Comparison of ENCODE assay signal across 13 cellular contexts in genomic region chr3:119831941-119832371, GRCh38. TPM values are rescaled to one million over a fixed set of nuclear protein-coding genes. Genes with fewer than 3 reads are reported as not detected.
DNase-seq lines count a peak whose midpoint lies in the region; ATAC-seq and TF ChIP-seq lines count a peak whose summit lies in the region.
"Had no signal": no experiment of that assay in that cellular context is flagged by ENCODE, and none has a peak within 500 bp of the region (broad histone marks: within the 10 kb centered on the region; RNA-seq: fewer than 3 reads in every experiment).

No MANE protein-coding gene starts in this region.

- peak overlapping the region; percentile 37 for H3K27ac Mint-ChIP-seq in CD4-positive, alpha-beta T cell
- peak overlapping the region; percentile 60 for H3K27ac Mint-ChIP-seq in nephron progenitor cell
- H3K27ac Mint-ChIP-seq: activated CD8-positive, alpha-beta memory T cell treated with anti-CD3 and anti-CD28 coated beads, Interleukin-2, amount 10 ng/mL, durations not matched to agents 7 days and 5 days; activated naive CD8-positive, alpha-beta T cell had no signal

- POLR2A ChIA-PET in CD4-positive, alpha-beta T cell (lab: Charles Lee), result interaction anchor here (0.6 to 1.7 kb wide), 2 partner anchors 87 to 264 kb away, joined by 3 to 4 read pairs; no protein-coding TSS in a partner anchor
- POLR2A ChIA-PET in HEK293 (lab: Yijun Ruan, JAX), result no interaction called here

- H3K4me3 Mint-ChIP-seq in CD4-positive, alpha-beta T cell, result no peak overlapping the region
- no peak overlapping the region for H3K4me3 Mint-ChIP-seq in nephron progenitor cell
- H3K4me3 Mint-ChIP-seq: activated CD8-positive, alpha-beta memory T cell treated with anti-CD3 and anti-CD28 coated beads, Interleukin-2, amount 10 ng/mL, durations not matched to agents 7 days and 5 days; activated naive CD8-positive, alpha-beta T cell had no signal

- peaks cover 21% of the 10 kb centered on the region for H3K4me1 Mint-ChIP-seq in CD4-positive, alpha-beta T cell (ENCODE audit: low read depth)
- H3K4me1 Mint-ChIP-seq in nephron progenitor cell, result peaks cover 11% of the 10 kb centered on the region

- TF ChIP-seq EP300 in suprapubic skin (IDR thresholded peaks at IDR 0.05), result no peak

- H3K27me3 Mint-ChIP-seq in CD4-positive, alpha-beta T cell, result no peaks in the 10 kb centered on the region
- no peaks in the 10 kb centered on the region for H3K27me3 Mint-ChIP-seq in nephron progenitor cell (ENCODE audit: low read depth, poor library complexity)
- H3K27me3 Mint-ChIP-seq: activated CD8-positive, alpha-beta memory T cell treated with anti-CD3 and anti-CD28 coated beads, Interleukin-2, amount 10 ng/mL, durations not matched to agents 7 days and 5 days; activated naive CD8-positive, alpha-beta T cell had no signal

- H3K27ac ChIP-seq in CD4-positive, alpha-beta T cell (ENCODE audit: low read depth, low read length), result no peak overlapping the region
- no peak overlapping the region for H3K27ac ChIP-seq in HEK293 (ENCODE audit: extremely low read depth, low read depth, low read length)
- H3K27ac ChIP-seq in suprapubic skin, result no peak overlapping the region

- H3K36me3 ChIP-seq in HEK293 (ENCODE audit: control insufficient read depth in 2 of 2, insufficient read depth in 1 of 2, low read length in 2 of 2), result peaks cover 0 to under 1% of the 10 kb centered on the region in 2 experiments; a peak in 1 of 3 replicates
- H3K36me3 ChIP-seq in suprapubic skin, result peaks cover 6% of the 10 kb centered on the region

- DNase-seq in CD4-positive, alpha-beta T cell, result no peak
- peak; percentile 9 to 57 for DNase-seq in cardiac fibroblast (ENCODE audit: low read depth in 2 of 2)
- DNase-seq in nephron progenitor cell, result no peak
- DNase-seq in suprapubic skin (ENCODE audit: low spot score in 2 of 2), result no peak
- no peak for DNase-seq in germinal center (ENCODE audit: low spot score)
- DNase-seq in KBM-7, result no peak
- DNase-seq: activated CD8-positive, alpha-beta memory T cell treated with anti-CD3 and anti-CD28 coated beads, Interleukin-2, amount 10 ng/mL, durations not matched to agents 7 days and 5 days; dermis blood vessel endothelial cell; NCI-H524; T1000 had no signal

- no peaks in the 10 kb centered on the region for H3K27me3 ChIP-seq in CD4-positive, alpha-beta T cell (ENCODE audit: control insufficient read depth, insufficient read depth, low read length)
- H3K27me3 ChIP-seq in suprapubic skin, result no peaks in the 10 kb centered on the region

- intact Hi-C loops in CD4-positive, alpha-beta T cell (cut with DNase I, micrococcal nuclease), result no loop called here

- in situ Hi-C loops in KBM-7 (cut with MboI; ENCODE audit: low pct_unique_long_range_greater_than_20kb, low sequenced_read_pairs), result no loop called here

- no peaks in the 10 kb centered on the region for H3K9me3 ChIP-seq in CD4-positive, alpha-beta T cell (ENCODE audit: control insufficient read depth, low read length)
- H3K9me3 ChIP-seq in HEK293 (ENCODE audit: control insufficient read depth, insufficient read depth, low read depth, low read length), result no peaks in the 10 kb centered on the region
- no peaks in the 10 kb centered on the region for H3K9me3 ChIP-seq in suprapubic skin

- WGBS in suprapubic skin, result 33% methylated on average over 1 of the region's 1 CpG

- no peak for TF ChIP-seq CTCF in CD4-positive, alpha-beta T cell (IDR thresholded peaks at IDR 0.05)
- TF ChIP-seq CTCF in HEK293 (tag by site-specific recombination; IDR thresholded peaks at IDR 0.05), result no peak
- no peak for TF ChIP-seq CTCF in cardiac fibroblast (IDR thresholded peaks at IDR 0.05; ENCODE audit: low read depth, low read length)
- no peak for TF ChIP-seq CTCF in nephron progenitor cell (IDR thresholded peaks at IDR 0.05)
- TF ChIP-seq CTCF in suprapubic skin (IDR thresholded peaks at IDR 0.05), result no peak

- no peak for TF ChIP-seq POLR2A in suprapubic skin (IDR thresholded peaks at IDR 0.05)

- peaks cover 13% of the 10 kb centered on the region for H3K36me3 Mint-ChIP-seq in CD4-positive, alpha-beta T cell (ENCODE audit: low read depth)
- peaks cover 33% of the 10 kb centered on the region for H3K36me3 Mint-ChIP-seq in nephron progenitor cell (ENCODE audit: low read depth)

- H3K9me3 Mint-ChIP-seq in CD4-positive, alpha-beta T cell, result no peaks in the 10 kb centered on the region
- no peaks in the 10 kb centered on the region for H3K9me3 Mint-ChIP-seq in nephron progenitor cell

- ATAC-seq in CD4-positive, alpha-beta T cell (ENCODE audit: poor library complexity), result no peak
- ATAC-seq in GM18517 (IDR thresholded peaks at IDR 0.05; ENCODE audit: unreplicated experiment), result no peak
- ATAC-seq: activated CD8-positive, alpha-beta memory T cell treated with anti-CD3 and anti-CD28 coated beads, Interleukin-2, amount 10 ng/mL, durations not matched to agents 7 days and 5 days had no signal

- no peaks in the 10 kb centered on the region for H3K4me1 ChIP-seq in HEK293 (ENCODE audit: control insufficient read depth, insufficient read depth, low read length)
- no peaks in the 10 kb centered on the region for H3K4me1 ChIP-seq in suprapubic skin

- H3K4me3 ChIP-seq in HEK293 (ENCODE audit: low read depth, low read length) (no peak overlapping the region), cardiac fibroblast (replicated peaks in 1 of 2; ENCODE audit: low read depth in 2 of 2, low read length in 2 of 2) (no peak overlapping the region), suprapubic skin (no peak overlapping the region)

- CTCF ChIA-PET in CD4-positive, alpha-beta T cell (lab: Charles Lee), result no interaction called here
- CTCF ChIA-PET in HEK293 (lab: Yijun Ruan, JAX), result interaction anchor here (0.6 to 1.4 kb wide), 4 partner anchors 19 to 82 kb away, joined by 3 to 7 read pairs (median 4); no protein-coding TSS in a partner anchor

TF ChIP-seq in HEK293, 187 proteins besides CTCF, POLR2A, EP300 and RAD21:
- TF ChIP-seq OSR2 (tag by site-specific recombination; IDR thresholded peaks at IDR 0.05), result peak; percentile 50; the same call in 1 of the 2 replicates
- TF ChIP-seq ZNF785 (tag by site-specific recombination; IDR thresholded peaks at IDR 0.05), result no peak

RNA-seq across cellular contexts. Expression of gene NR1I2, which starts 50.1 kb away (rescaled TPM):
- total RNA-seq in CD4-positive, alpha-beta T cell, result under 1 TPM in 1 of 2 experiments, not detected in 1; 0.25 TPM
- total RNA-seq in suprapubic skin, result not detected

Comparison
In these comparisons a context has a peak if more than half of its experiments do, and no peak if none do; other contexts are left out.
1. DNase-seq: peak in cardiac fibroblast (2 of 2); none in CD4-positive, alpha-beta T cell (0 of 10), nephron progenitor cell (single experiment), suprapubic skin (0 of 2), germinal center (single experiment) and KBM-7 (single experiment).